9 cellular contexts compared by ENCODE assay signal in the genomic region with DNA sequence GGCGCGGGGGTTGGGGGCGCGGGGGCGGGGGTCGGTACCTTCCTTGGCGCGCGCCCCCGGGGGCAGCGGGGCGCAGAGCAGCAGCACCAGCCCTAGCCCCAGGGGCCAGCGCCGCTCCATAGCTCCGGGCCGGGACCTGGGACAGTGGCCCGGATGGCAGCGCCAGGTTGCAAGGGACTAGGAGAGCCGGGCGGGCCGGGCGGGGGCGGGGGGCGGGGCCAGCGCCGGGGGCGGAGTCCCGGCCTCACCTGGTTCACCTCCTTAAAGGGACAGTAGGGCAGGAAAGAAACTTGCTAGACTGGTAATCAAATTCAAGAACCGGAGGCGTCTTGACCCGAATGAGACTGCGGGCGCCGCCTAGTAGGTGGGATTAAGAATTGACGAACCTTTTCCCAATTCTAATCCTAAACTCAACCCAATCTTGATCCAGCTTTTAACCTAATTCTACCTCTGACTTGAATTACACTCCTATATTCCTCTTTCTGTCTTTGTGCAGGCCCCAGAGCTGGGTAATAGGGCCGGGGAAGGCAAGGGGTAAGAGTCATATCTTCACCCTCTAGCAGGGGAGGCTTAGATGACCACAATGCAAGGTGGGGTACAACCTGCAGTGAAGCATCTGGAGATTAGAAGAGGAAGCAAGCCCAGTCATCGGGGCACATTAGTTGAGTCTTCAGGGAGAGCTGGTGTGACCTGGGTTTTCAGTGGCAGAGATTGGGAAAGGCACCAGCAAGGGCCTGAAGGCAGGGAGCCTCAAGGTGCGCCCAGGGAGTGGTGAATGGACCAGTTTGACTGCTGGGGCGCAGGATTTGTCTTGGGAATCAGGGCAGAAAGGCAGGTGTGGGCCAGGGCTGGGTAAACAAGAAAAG. TPM values are rescaled to one million over a fixed set of nuclear protein-coding genes. Genes with fewer than 3 reads are reported as not detected.
DNase-seq lines count a peak whose midpoint lies in the region; ATAC-seq and TF ChIP-seq lines count a peak whose summit lies in the region.
"Had no signal": no experiment of that assay in that cellular context is flagged by ENCODE, and none has a peak within 500 bp of the region (broad histone marks: within the 10 kb centered on the region; RNA-seq: fewer than 3 reads in every experiment).

A gene (minus strand): TSS at position 171 of the 866 bp plus-strand sequence. CDS start 51 bp downstream, at position 120.

- DNase-seq in AG04450 (ENCODE audit: low read depth, low spot score) (no peak), HEK293T (ENCODE audit: extremely low spot score) (peak; percentile 50), SKM-1 (lab: John Stamatoyannopoulos, UW; ENCODE audit: unreplicated experiment) (peak; percentile 30), cardiac fibroblast (ENCODE audit: low read depth in 2 of 2) (peak in 1 of 2 donors; percentile 16), right lobe of liver (peak; percentile 60 to 74 (median 70)), thyroid gland (peak; percentile 77 to 81), A172 (ENCODE audit: low spot score) (no peak), gastrocnemius medialis (no peak)

- H3K27ac ChIP-seq in AG04450 (ENCODE audit: low read depth, low read length) (no peak within 1 kb of the TSS), right lobe of liver (peak within 1 kb of the TSS in 1 of 3 donors; percentile 43), thyroid gland (peak within 1 kb of the TSS in 2 of 3 donors; percentile 36 to 62), gastrocnemius medialis (no peak within 1 kb of the TSS)

- TF ChIP-seq POLR2A in right lobe of liver (IDR thresholded peaks at IDR 0.05), result no peak
- TF ChIP-seq POLR2A in thyroid gland (IDR thresholded peaks at IDR 0.05), result no peak
- TF ChIP-seq POLR2A in gastrocnemius medialis (IDR thresholded peaks at IDR 0.05), result no peak

- peak; percentile 79 to 86 (median 82) for ATAC-seq in right lobe of liver
- no peak for ATAC-seq in gastrocnemius medialis

- H3K36me3 ChIP-seq in right lobe of liver (no peaks in the 10 kb centered on the region), thyroid gland (no peaks in the 10 kb centered on the region), gastrocnemius medialis (no peaks in the 10 kb centered on the region)

- H3K4me1 ChIP-seq in right lobe of liver, result peaks cover 0 to 16% (median 2%) of the 10 kb centered on the region in 4 donors
- H3K4me1 ChIP-seq in thyroid gland, result peaks cover 10 to 22% of the 10 kb centered on the region in 2 donors
- H3K4me1 ChIP-seq in gastrocnemius medialis, result no peaks in the 10 kb centered on the region

- H3K27me3 ChIP-seq in AG04450 (ENCODE audit: control insufficient read depth, insufficient read depth, low read length), result peaks cover 13% of the 10 kb centered on the region
- no peaks in the 10 kb centered on the region for H3K27me3 ChIP-seq in right lobe of liver
- H3K27me3 ChIP-seq in thyroid gland, result no peaks in the 10 kb centered on the region
- H3K27me3 ChIP-seq in gastrocnemius medialis, result no peaks in the 10 kb centered on the region

- in situ Hi-C loops in gastrocnemius medialis (cut with MboI; ENCODE audit: low sequenced_read_pairs in 4 of 4), result loop anchor here in 2 of 4 donors (10.0 to 25.0 kb wide), 2 partner anchors 164 to 397 kb away; no protein-coding TSS in a partner anchor

- H3K4me3 ChIP-seq in AG04450 (ENCODE audit: low read depth, low read length) (no peak within 1 kb of the TSS), cardiac fibroblast (replicated peaks in 1 of 2; ENCODE audit: low read depth in 2 of 2, low read length in 2 of 2) (no peak within 1 kb of the TSS), right lobe of liver (peak within 1 kb of the TSS; percentile 49 to 68 (median 66)), thyroid gland (replicated peaks in 1 of 3) (peak within 1 kb of the TSS in 2 of 3 donors; percentile 34 to 41), gastrocnemius medialis (no peak within 1 kb of the TSS)

- POLR2A ChIA-PET in AG04450 (lab: Yijun Ruan, JAX), result no interaction called here
- POLR2A ChIA-PET in HEK293T (lab: Yijun Ruan, JAX), result no interaction called here

- intact Hi-C loops in right lobe of liver (cut with DNase I), result no loop called here
- intact Hi-C loops in thyroid gland (cut with DNase I), result no loop called here
- intact Hi-C loops in gastrocnemius medialis (cut with DNase I; ENCODE audit: low total_unique reads), result no loop called here

- H3K9me3 ChIP-seq in AG04450 (ENCODE audit: control insufficient read depth, insufficient read depth, low read length) (no peaks in the 10 kb centered on the region), right lobe of liver (no peaks in the 10 kb centered on the region), thyroid gland (no peaks in the 10 kb centered on the region), gastrocnemius medialis (no peaks in the 10 kb centered on the region)

- WGBS in right lobe of liver (ENCODE audit: insufficient coverage, low coverage, low lambda C conversion rate, missing lambda C conversion rate), result 4% methylated on average over 16 of the region's 39 CpGs
- WGBS in thyroid gland, 2 donors, result 10 to 12% methylated on average over 23 to 25 of the region's 39 CpGs

- peak; percentile 25 for TF ChIP-seq CTCF in AG04450 (IDR thresholded peaks at IDR 0.05; ENCODE audit: low read depth, low read length)
- peak; percentile 23 for TF ChIP-seq CTCF in cardiac fibroblast (IDR thresholded peaks at IDR 0.05; ENCODE audit: low read depth, low read length)
- TF ChIP-seq CTCF in right lobe of liver (IDR thresholded peaks at IDR 0.05), result peak; percentile 20 to 32 (median 23)
- peak in 5 of 6 experiments; percentile 37 to 69 (median 63) for TF ChIP-seq CTCF in thyroid gland (IDR thresholded peaks at IDR 0.05)
- TF ChIP-seq CTCF in gastrocnemius medialis (IDR thresholded peaks at IDR 0.05 in 4 of 5, conservative IDR thresholded peaks at IDR 0.05 in 1 of 5), result no peak

- CTCF ChIA-PET in AG04450 (lab: Charles Lee) (interaction anchor here (0.6 to 7.9 kb wide), 3 partner anchors 7 to 1131 kb away, joined by 3 to 56 read pairs (median 8); no protein-coding TSS in a partner anchor), HEK293T (lab: Yijun Ruan, JAX) (interaction anchor here (0.6 to 1.0 kb wide), 2 partner anchors 29 to 874 kb away, joined by 3 read pairs; no protein-coding TSS in a partner anchor)

TF ChIP-seq in HEK293T, 16 proteins besides CTCF, POLR2A, EP300 and RAD21:
- TF ChIP-seq NFRKB (IDR thresholded peaks at IDR 0.05), result no peak
- no peak for TF ChIP-seq ELF4 (IDR thresholded peaks at IDR 0.05)
- TF ChIP-seq ZNF384 (IDR thresholded peaks at IDR 0.05), result no peak
- TF ChIP-seq, protein P1, sequence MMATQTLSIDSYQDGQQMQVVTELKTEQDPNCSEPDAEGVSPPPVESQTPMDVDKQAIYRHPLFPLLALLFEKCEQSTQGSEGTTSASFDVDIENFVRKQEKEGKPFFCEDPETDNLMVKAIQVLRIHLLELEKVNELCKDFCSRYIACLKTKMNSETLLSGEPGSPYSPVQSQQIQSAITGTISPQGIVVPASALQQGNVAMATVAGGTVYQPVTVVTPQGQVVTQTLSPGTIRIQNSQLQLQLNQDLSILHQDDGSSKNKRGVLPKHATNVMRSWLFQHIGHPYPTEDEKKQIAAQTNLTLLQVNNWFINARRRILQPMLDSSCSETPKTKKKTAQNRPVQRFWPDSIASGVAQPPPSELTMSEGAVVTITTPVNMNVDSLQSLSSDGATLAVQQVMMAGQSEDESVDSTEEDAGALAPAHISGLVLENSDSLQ (IDR thresholded peaks at IDR 0.05), result no peak
- TF ChIP-seq SUZ12 (IDR thresholded peaks at IDR 0.05), result no peak
- no peak for TF ChIP-seq FOXK2 (IDR thresholded peaks at IDR 0.05)
- no peak for TF ChIP-seq FOXM1 (IDR thresholded peaks at IDR 0.05; ENCODE audit: borderline replicate concordance)
- TF ChIP-seq TARDBP (IDR thresholded peaks at IDR 0.05), result no peak
- TF ChIP-seq SP1 (IDR thresholded peaks at IDR 0.05), result no peak
- TF ChIP-seq L3MBTL2 (conservative IDR thresholded peaks at IDR 0.05), result no peak
- no peak for TF ChIP-seq LEF1 (IDR thresholded peaks at IDR 0.05; ENCODE audit: borderline replicate concordance)
- TF ChIP-seq ARNT (IDR thresholded peaks at IDR 0.05), result no peak
- no peak for TF ChIP-seq BHLHE40 (IDR thresholded peaks at IDR 0.05; ENCODE audit: borderline replicate concordance)
- no peak for TF ChIP-seq HDGF (IDR thresholded peaks at IDR 0.05; ENCODE audit: borderline replicate concordance)

RNA-seq across cellular contexts. Expression of the gene that starts here (rescaled TPM):
- polyA plus RNA-seq in AG04450 (2011; rRNA removed), result 0.09 TPM in 1 of 2 replicates, not detected in the other
- 0.30 TPM in 1 of 2 replicates, not detected in the other for polyA minus RNA-seq in AG04450 (2011; rRNA and poly(A)+ RNA removed)
- total RNA-seq in right lobe of liver (10 to 100 TPM; 12.6 to 41.3 (median 16.5) TPM), thyroid gland (10 to 100 TPM in 3 of 4 donors, 1 to 10 TPM in 1; 7.5 to 22.4 (median 16.4) TPM), gastrocnemius medialis (not detected)
- 0.03 TPM in 1 of 2 replicates, not detected in the other for total RNA-seq in A172 (2014; rRNA removed; shearing (Covaris generic))
- total RNA-seq: dermis microvascular lymphatic vessel endothelial cell had no signal

Comparison
In these comparisons a context has a peak if more than half of its experiments do, and no peak if none do; other contexts are left out.
1. DNase-seq: peak in HEK293T (single experiment), SKM-1 (single experiment), right lobe of liver (3 of 3) and thyroid gland (2 of 2); none in AG04450 (single experiment), A172 (single experiment) and gastrocnemius medialis (0 of 2).
2. H3K27ac ChIP-seq: peak in thyroid gland (2 of 3); none in AG04450 (single experiment) and gastrocnemius medialis (0 of 4).
3. H3K4me3 ChIP-seq: peak in right lobe of liver (3 of 3) and thyroid gland (2 of 3); none in AG04450 (single experiment), cardiac fibroblast (0 of 2) and gastrocnemius medialis (0 of 4).
4. CTCF ChIP-seq: peak in AG04450 (single experiment), cardiac fibroblast (single experiment), right lobe of liver (4 of 4) and thyroid gland (5 of 6); none in gastrocnemius medialis (0 of 5).
5. ATAC-seq: peak in right lobe of liver (4 of 4); none in gastrocnemius medialis (0 of 2).